In the genomic region with DNA sequence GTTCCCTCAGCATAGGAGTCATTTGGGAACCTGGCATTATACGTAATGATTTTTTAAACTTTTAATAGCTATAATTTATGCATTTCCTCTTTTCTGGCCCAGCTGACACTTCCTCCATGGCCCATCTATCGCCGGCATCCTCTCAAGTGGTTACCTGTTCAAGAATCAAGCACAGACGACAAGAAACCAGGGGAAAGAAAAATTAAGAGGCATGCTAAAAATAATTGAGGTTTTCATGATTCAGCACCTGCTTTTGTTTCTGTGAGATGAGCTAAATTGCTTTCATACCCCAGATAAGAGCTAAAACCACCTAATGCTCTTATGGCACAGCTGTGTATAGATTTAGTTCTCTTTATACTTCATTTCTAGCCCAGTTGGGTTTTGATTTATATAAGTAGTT, we compare ENCODE assay signal across 11 cellular contexts. TPM values are rescaled to one million over a fixed set of nuclear protein-coding genes. Genes with fewer than 3 reads are reported as not detected.
DNase-seq lines count a peak whose midpoint lies in the region; ATAC-seq, FAIRE-seq and TF ChIP-seq lines count a peak whose summit lies in the region.
"Had no signal": no experiment of that assay in that cellular context is flagged by ENCODE, and none has a peak within 500 bp of the region (broad histone marks: within the 10 kb centered on the region; RNA-seq: fewer than 3 reads in every experiment).

No MANE protein-coding gene starts in this region.

- H3K9me3 Mint-ChIP-seq in activated CD4-positive, alpha-beta T cell treated with anti-CD3 and anti-CD28 coated beads for 36 hours (ENCODE audit: low read depth): no peaks in the 10 kb centered on the region

- FAIRE-seq in GM12892 (lab: Jason Lieb, UNC): no peak
- FAIRE-seq: A204.1 had no signal

- no peaks in the 10 kb centered on the region for H3K27me3 Mint-ChIP-seq in activated CD4-positive, alpha-beta T cell treated with anti-CD3 and anti-CD28 coated beads for 36 hours

- peaks cover 10% of the 10 kb centered on the region; the same call in 1 of the 2 replicates for H4K20me1 ChIP-seq in OCI-LY7 (ENCODE audit: insufficient read depth, low read length)

- H3K4me3 ChIP-seq in OCI-LY7 (ENCODE audit: low read depth, low read length, poor library complexity, severe bottlenecking) (peak overlapping the region; percentile 95), esophagus squamous epithelium (peak overlapping the region in 3 of 4 donors; percentile 75 to 91 (median 77)), skeletal muscle tissue (ENCODE audit: low read length in 3 of 3) (peak overlapping the region in 1 of 3 donors; percentile 15)

- H3K4me3 Mint-ChIP-seq in activated CD4-positive, alpha-beta T cell treated with anti-CD3 and anti-CD28 coated beads for 36 hours: peak overlapping the region; percentile 89

- peaks cover 27% of the 10 kb centered on the region for H3K36me3 Mint-ChIP-seq in activated CD4-positive, alpha-beta T cell treated with anti-CD3 and anti-CD28 coated beads for 36 hours (ENCODE audit: low read depth)

- no TSS peak for BruUV-seq in OCI-LY7 (replicated peaks; lab: Mats Ljungman, UMichigan)

- peak overlapping the region; percentile 98 for H3K4me2 ChIP-seq in OCI-LY7 (ENCODE audit: low read length)

- peaks cover 27% of the 10 kb centered on the region for H3K4me1 Mint-ChIP-seq in activated CD4-positive, alpha-beta T cell treated with anti-CD3 and anti-CD28 coated beads for 36 hours

- H2AFZ ChIP-seq in OCI-LY7 (ENCODE audit: low read length): no peak overlapping the region

- TF ChIP-seq CTCF in OCI-LY7 (conservative IDR thresholded peaks at IDR 0.05; ENCODE audit: low read length) (no peak), esophagus squamous epithelium (IDR thresholded peaks at IDR 0.05) (no peak)

- TF ChIP-seq POLR2A in esophagus squamous epithelium (IDR thresholded peaks at IDR 0.05) (no peak), GM12892 (IDR thresholded peaks at IDR 0.05; ENCODE audit: low read depth, low read length) (no peak)

- no peaks in the 10 kb centered on the region for H3K9me2 ChIP-seq in OCI-LY7 (ENCODE audit: insufficient read depth, low read length)

- no peak for DNase-seq in activated CD4-positive, alpha-beta T cell treated with anti-CD3 and anti-CD28 coated beads for 36 hours
- no peak for DNase-seq in activated CD4-positive, alpha-beta T cell treated with anti-CD3 and anti-CD28 coated beads, Interleukin-2, amount 50 U/mL, for 4 hours
- peak; percentile 67 for DNase-seq in OCI-LY7 (ENCODE audit: low spot score)
- DNase-seq in esophagus squamous epithelium (lab: John Stamatoyannopoulos, UW): no peak
- no peak for DNase-seq in HT-29 (ENCODE audit: low spot score)
- DNase-seq in GM12892 (ENCODE audit: insufficient read length): no peak
- DNase-seq: occipital lobe had no signal

- H3K27ac ChIP-seq in OCI-LY7 (ENCODE audit: low read depth, low read length, poor library complexity, severe bottlenecking) (peak overlapping the region; percentile 63), esophagus squamous epithelium (peak overlapping the region in 2 of 4 donors; percentile 84 to 96), skeletal muscle tissue (ENCODE audit: low read depth, low read length) (no peak overlapping the region)
- H3K27ac ChIP-seq: epithelial cell of prostate had no signal

- POLR2A ChIA-PET in activated CD4-positive, alpha-beta T cell treated with anti-CD3 and anti-CD28 coated beads for 36 hours (lab: Charles Lee): interaction anchor here (0.5 kb wide), 1 partner anchor 224 kb away, joined by 3 read pairs; no protein-coding TSS in a partner anchor
- POLR2A ChIA-PET in OCI-LY7 (lab: Charles Lee): interaction anchor here (0.5 to 7.4 kb wide), 10 partner anchors 10 to 1671 kb away, joined by 3 to 44 read pairs (median 4); a partner anchor contains a TSS

- H3K27ac Mint-ChIP-seq in activated CD4-positive, alpha-beta T cell treated with anti-CD3 and anti-CD28 coated beads for 36 hours: peak overlapping the region; percentile 86

- H3K27me3 ChIP-seq in esophagus squamous epithelium (no peaks in the 10 kb centered on the region), skeletal muscle tissue (ENCODE audit: control insufficient read depth in 3 of 3, insufficient read depth in 3 of 3, low read length in 3 of 3) (no peaks in the 10 kb centered on the region)

- CTCF ChIA-PET in activated CD4-positive, alpha-beta T cell treated with anti-CD3 and anti-CD28 coated beads for 36 hours (lab: Charles Lee): interaction anchor here (0.6 to 1.6 kb wide), 4 partner anchors 9 to 87 kb away, joined by 3 to 5 read pairs (median 5); no protein-coding TSS in a partner anchor
- CTCF ChIA-PET in OCI-LY7 (lab: Charles Lee; ENCODE audit: unreplicated experiment): no interaction called here

- peaks cover 45% of the 10 kb centered on the region for H3K36me3 ChIP-seq in OCI-LY7 (ENCODE audit: insufficient read depth, low read length)
- H3K36me3 ChIP-seq in esophagus squamous epithelium: peaks cover 0 to 43% (median 0%) of the 10 kb centered on the region in 3 donors
- peaks cover 5 to 27% (median 18%) of the 10 kb centered on the region in 3 donors for H3K36me3 ChIP-seq in skeletal muscle tissue (ENCODE audit: control insufficient read depth in 3 of 3, insufficient read depth in 3 of 3, low read length in 3 of 3)

- H3K79me2 ChIP-seq in OCI-LY7 (ENCODE audit: insufficient read depth, low read depth, low read length): peaks cover 48% of the 10 kb centered on the region

- intact Hi-C loops in activated CD4-positive, alpha-beta T cell treated with anti-CD3 and anti-CD28 coated beads for 36 hours (cut with DNase I, micrococcal nuclease): loop anchor here (2.0 to 10.0 kb wide), 5 partner anchors 63 to 555 kb away; a partner anchor contains a TSS
- intact Hi-C loops in OCI-LY7 (cut with micrococcal nuclease; ENCODE audit: unreplicated experiment): no loop called here
- intact Hi-C loops in esophagus squamous epithelium (cut with DNase I): no loop called here

- H3K9me3 ChIP-seq in OCI-LY7 (ENCODE audit: low read length) (no peaks in the 10 kb centered on the region; the same call in 1 of the 2 replicates), esophagus squamous epithelium (no peaks in the 10 kb centered on the region), skeletal muscle tissue (ENCODE audit: control insufficient read depth in 3 of 3, low read length in 3 of 3) (no peaks in the 10 kb centered on the region)

- H3K4me1 ChIP-seq in OCI-LY7 (ENCODE audit: insufficient read depth, low read length, poor library complexity, severe bottlenecking): peaks cover 47% of the 10 kb centered on the region
- peaks cover 19 to 48% (median 24%) of the 10 kb centered on the region in 3 donors for H3K4me1 ChIP-seq in esophagus squamous epithelium
- H3K4me1 ChIP-seq in skeletal muscle tissue (ENCODE audit: control insufficient read depth in 3 of 3, insufficient read depth in 3 of 3, low read length in 3 of 3): peaks cover 23 to 39% (median 24%) of the 10 kb centered on the region in 3 donors

- 54 to 65% methylated on average over 4 of the region's 4 CpGs for WGBS in esophagus squamous epithelium, 2 donors

- peak overlapping the region in 2 of 3 donors; percentile 32 to 98 for H3K9ac ChIP-seq in skeletal muscle tissue (ENCODE audit: low read depth in 1 of 3, low read length in 3 of 3)

- ATAC-seq in activated CD4-positive, alpha-beta T cell treated with anti-CD3 and anti-CD28 coated beads for 36 hours: no peak
- ATAC-seq in HG03135 (IDR thresholded peaks at IDR 0.05; ENCODE audit: unreplicated experiment): no peak

RNA-seq across cellular contexts. Expression of a gene that starts 1.7 kb away (rescaled TPM):
- total RNA-seq in activated CD4-positive, alpha-beta T cell treated with anti-CD3 and anti-CD28 coated beads for 36 hours: 100 to 1,000 TPM; 111 to 120 TPM
- total RNA-seq in OCI-LY7 (2014; rRNA removed; shearing (Covaris generic)): 46.6 and 58.1 TPM in 2 replicates
- total RNA-seq in OCI-LY7 (2022) (73.8 and 81.6 TPM in 2 replicates), esophagus squamous epithelium (100 to 1,000 TPM in 3 of 4 donors, 10 to 100 TPM in 1; 65.8 to 138 (median 123) TPM), skeletal muscle tissue (43.3 TPM)
- total RNA-seq in HT-29 (2014; rRNA removed; shearing (Covaris generic)): 78.3 and 85.7 TPM in 2 replicates
- 176 TPM for polyA plus RNA-seq in GM12892 (2012; ENCODE audit: missing spikeins)

RNA-seq across cellular contexts. Expression of a gene that starts 2.0 kb away (rescaled TPM):
- 10 to 100 TPM; 35.2 to 38.0 TPM for total RNA-seq in activated CD4-positive, alpha-beta T cell treated with anti-CD3 and anti-CD28 coated beads for 36 hours
- total RNA-seq in OCI-LY7 (2014; rRNA removed; shearing (Covaris generic)): 35.6 and 39.6 TPM in 2 replicates
- total RNA-seq in OCI-LY7 (2022) (34.0 and 37.7 TPM in 2 replicates), esophagus squamous epithelium (10 to 100 TPM; 10.6 to 34.7 (median 26.0) TPM), skeletal muscle tissue (61.1 TPM)
- 30.0 and 34.4 TPM in 2 replicates for total RNA-seq in HT-29 (2014; rRNA removed; shearing (Covaris generic))
- polyA plus RNA-seq in GM12892 (2012; ENCODE audit: missing spikeins): 48.0 TPM

RNA-seq across cellular contexts. Expression of a gene that starts 21.8 kb away (rescaled TPM):
- 100 to 1,000 TPM; 206 to 218 TPM for total RNA-seq in activated CD4-positive, alpha-beta T cell treated with anti-CD3 and anti-CD28 coated beads for 36 hours
- 220 and 232 TPM in 2 replicates for total RNA-seq in OCI-LY7 (2014; rRNA removed; shearing (Covaris generic))
- total RNA-seq in OCI-LY7 (2022) (147 and 182 TPM in 2 replicates), esophagus squamous epithelium (100 to 1,000 TPM in 3 of 4 donors, 10 to 100 TPM in 1; 95.8 to 184 (median 112) TPM), skeletal muscle tissue (45.4 TPM)
- total RNA-seq in HT-29 (2014; rRNA removed; shearing (Covaris generic)): 69.6 and 69.8 TPM in 2 replicates
- polyA plus RNA-seq in GM12892 (2012; ENCODE audit: missing spikeins): 191 TPM

RNA-seq across cellular contexts. Expression of a gene that starts 21.9 kb away (rescaled TPM):
- 10 to 100 TPM; 57.6 to 59.8 TPM for total RNA-seq in activated CD4-positive, alpha-beta T cell treated with anti-CD3 and anti-CD28 coated beads for 36 hours
- 67.2 and 75.7 TPM in 2 replicates for total RNA-seq in OCI-LY7 (2014; rRNA removed; shearing (Covaris generic))
- total RNA-seq in OCI-LY7 (2022) (90.8 and 91.1 TPM in 2 replicates), esophagus squamous epithelium (10 to 100 TPM; 34.0 to 76.4 (median 63.7) TPM), skeletal muscle tissue (62.6 TPM)
- total RNA-seq in HT-29 (2014; rRNA removed; shearing (Covaris generic)): 25.4 and 27.6 TPM in 2 replicates
- 28.7 TPM for polyA plus RNA-seq in GM12892 (2012; ENCODE audit: missing spikeins)

Comparison
In these comparisons a context has a peak if more than half of its experiments do, and no peak if none do; other contexts are left out.
1. intact Hi-C loops: an anchor here in activated CD4-positive, alpha-beta T cell treated with anti-CD3 and anti-CD28 coated beads for 36 hours (2.0 to 10.0 kb wide); none called in OCI-LY7 and esophagus squamous epithelium.